Comparison of ENCODE assay signal across 13 cellular contexts in the genomic region with DNA sequence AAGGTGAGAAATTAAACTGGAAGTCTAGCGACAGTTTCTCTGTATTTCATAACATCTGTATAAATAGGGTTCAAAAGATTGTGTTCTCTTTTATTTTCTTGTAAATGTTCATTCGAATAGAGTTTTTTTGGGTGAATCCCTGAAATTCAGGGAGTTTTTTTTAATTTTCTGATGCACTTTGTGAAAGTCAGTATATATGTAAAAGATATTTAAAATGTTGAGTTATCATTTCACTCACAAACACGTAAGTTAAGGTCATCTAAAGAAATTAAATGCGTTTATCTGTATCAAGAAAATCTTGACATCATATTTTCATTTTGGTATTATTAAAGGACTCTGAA. TPM values are rescaled to one million over a fixed set of nuclear protein-coding genes. Genes with fewer than 3 reads are reported as not detected.
A peak's percentile ranks its signal among the peaks of the same experiment; 100 is the strongest.
DNase-seq lines count a peak whose midpoint lies in the region; ATAC-seq and TF ChIP-seq lines count a peak whose summit lies in the region.
"Had no signal": no experiment of that assay in that cellular context is flagged by ENCODE, and none has a peak within 500 bp of the region (broad histone marks: within the 10 kb centered on the region; RNA-seq: fewer than 3 reads in every experiment).

No MANE protein-coding gene starts in this region.

- H3K27ac Mint-ChIP-seq in activated naive CD4-positive, alpha-beta T cell treated with anti-CD3 and anti-CD28 coated beads for 36 hours = no peak overlapping the region
- H3K27ac Mint-ChIP-seq in endodermal cell = no peak overlapping the region

- no peaks in the 10 kb centered on the region for H4K20me1 ChIP-seq in MM.1S (ENCODE audit: insufficient read depth, low read length)
- H4K20me1 ChIP-seq in smooth muscle cell (ENCODE audit: low read depth) = peaks cover 11% of the 10 kb centered on the region

- H3K27me3 ChIP-seq in MM.1S (replicated peaks; ENCODE audit: insufficient read depth, low read length) = peaks cover 68% of the 10 kb centered on the region
- peaks cover 99% of the 10 kb centered on the region for H3K27me3 ChIP-seq in endodermal cell (ENCODE audit: control insufficient read depth, insufficient read depth, low read length, poor library complexity, severe bottlenecking)
- peaks cover 100% of the 10 kb centered on the region for H3K27me3 ChIP-seq in smooth muscle cell (ENCODE audit: low read depth)

- peak overlapping the region; percentile 92 for H2AFZ ChIP-seq in MM.1S (ENCODE audit: low read length)
- H2AFZ ChIP-seq in smooth muscle cell (ENCODE audit: low read depth) = no peak overlapping the region
- H2AFZ ChIP-seq: parathyroid adenoma had no signal

- peaks cover 13% of the 10 kb centered on the region for H3K4me1 ChIP-seq in MM.1S (ENCODE audit: low read length)
- peaks cover 9% of the 10 kb centered on the region for H3K4me1 ChIP-seq in endodermal cell (ENCODE audit: control insufficient read depth, insufficient read depth, low read length)
- H3K4me1 ChIP-seq in smooth muscle cell (ENCODE audit: low read depth) = peaks cover 57% of the 10 kb centered on the region
- H3K4me1 ChIP-seq: parathyroid adenoma had no signal

- no peaks in the 10 kb centered on the region for H3K36me3 ChIP-seq in MM.1S (replicated peaks; ENCODE audit: insufficient read depth, low read length)
- H3K36me3 ChIP-seq in endodermal cell (ENCODE audit: control insufficient read depth, insufficient read depth, low read length) = no peaks in the 10 kb centered on the region
- no peaks in the 10 kb centered on the region for H3K36me3 ChIP-seq in smooth muscle cell (ENCODE audit: low read depth)

- no peaks in the 10 kb centered on the region for H3K36me3 Mint-ChIP-seq in activated naive CD4-positive, alpha-beta T cell treated with anti-CD3 and anti-CD28 coated beads for 36 hours (ENCODE audit: low read depth)
- no peaks in the 10 kb centered on the region for H3K36me3 Mint-ChIP-seq in endodermal cell (ENCODE audit: low read depth)

- H3K9me2 ChIP-seq in MM.1S (replicated peaks; ENCODE audit: insufficient read depth, low read length) = no peaks in the 10 kb centered on the region

- H3K9me3 ChIP-seq in MM.1S (replicated peaks; ENCODE audit: insufficient read depth, low read length) = no peaks in the 10 kb centered on the region
- H3K9me3 ChIP-seq in endodermal cell (ENCODE audit: control insufficient read depth, low read length) = no peaks in the 10 kb centered on the region
- no peaks in the 10 kb centered on the region for H3K9me3 ChIP-seq in smooth muscle cell (replicated peaks; ENCODE audit: low read depth)

- H3K4me3 ChIP-seq in MM.1S (ENCODE audit: low read length) (peak overlapping the region; percentile 73; the same call in 1 of the 2 replicates), endodermal cell (ENCODE audit: low read length) (peak overlapping the region; percentile 74), smooth muscle cell (peak overlapping the region; percentile 43)

- TF ChIP-seq CTCF in MM.1S (IDR thresholded peaks at IDR 0.05; ENCODE audit: low read length) = no peak
- TF ChIP-seq CTCF in endodermal cell (conservative IDR thresholded peaks at IDR 0.05) = no peak
- TF ChIP-seq CTCF in smooth muscle cell (IDR thresholded peaks at IDR 0.05; ENCODE audit: borderline replicate concordance, insufficient read depth, poor library complexity, severe bottlenecking) = no peak

- peaks cover 60% of the 10 kb centered on the region for H3K27me3 Mint-ChIP-seq in activated naive CD4-positive, alpha-beta T cell treated with anti-CD3 and anti-CD28 coated beads for 36 hours (ENCODE audit: low read depth)
- peaks cover 93% of the 10 kb centered on the region for H3K27me3 Mint-ChIP-seq in endodermal cell (ENCODE audit: insufficient read depth)

- intact Hi-C loops in activated naive CD4-positive, alpha-beta T cell treated with anti-CD3 and anti-CD28 coated beads for 36 hours (cut with micrococcal nuclease) = no loop called here

- CTCF ChIA-PET in activated naive CD4-positive, alpha-beta T cell treated with anti-CD3 and anti-CD28 coated beads for 36 hours (lab: Charles Lee) = no interaction called here

- 0 to 26% methylated on average over 1 to 4 of the region's 4 CpGs for WGBS in endodermal cell (ENCODE audit: insufficient coverage in 1 of 2, insufficient read length in 1 of 2), 2 experiments
- 7% methylated on average over 4 of the region's 4 CpGs for WGBS in smooth muscle cell (ENCODE audit: low lambda C conversion rate)

- H3K79me2 ChIP-seq in MM.1S (ENCODE audit: low read length) (no peaks in the 10 kb centered on the region), smooth muscle cell (ENCODE audit: low read depth) (no peaks in the 10 kb centered on the region)
- H3K79me2 ChIP-seq: parathyroid adenoma had no signal

- H3K4me3 Mint-ChIP-seq in activated naive CD4-positive, alpha-beta T cell treated with anti-CD3 and anti-CD28 coated beads for 36 hours = peak overlapping the region; percentile 61
- H3K4me3 Mint-ChIP-seq in endodermal cell = no peak overlapping the region

- DNase-seq in activated naive CD4-positive, alpha-beta T cell treated with anti-CD3 and anti-CD28 coated beads for 36 hours = no peak
- no peak for DNase-seq in activated naive CD4-positive, alpha-beta T cell treated with anti-CD3 and anti-CD28 coated beads, Interleukin-2, amount 50 U/mL, for 16 hours
- DNase-seq in MM.1S = no peak
- DNase-seq in endodermal cell = no peak
- DNase-seq in smooth muscle cell (lab: John Stamatoyannopoulos, UW; ENCODE audit: unreplicated experiment) = no peak
- no peak for DNase-seq in DMS53 treated with DMSO at 0.1 percent for 48 hours (lab: John Stamatoyannopoulos, UW; ENCODE audit: unreplicated experiment)
- DNase-seq: AML-193, GDM1, PC-3 had no signal

- peak overlapping the region; percentile 98 for H3K4me2 ChIP-seq in MM.1S (ENCODE audit: low read depth, low read length)
- H3K4me2 ChIP-seq in smooth muscle cell = peak overlapping the region; percentile 81

- no peaks in the 10 kb centered on the region for H3K9me3 Mint-ChIP-seq in activated naive CD4-positive, alpha-beta T cell treated with anti-CD3 and anti-CD28 coated beads for 36 hours
- no peaks in the 10 kb centered on the region for H3K9me3 Mint-ChIP-seq in endodermal cell

- no peak for ATAC-seq in HG02571 (IDR thresholded peaks at IDR 0.05; ENCODE audit: unreplicated experiment)
- no peak for ATAC-seq in HG02840 (IDR thresholded peaks at IDR 0.05; ENCODE audit: low FRiP score, unreplicated experiment)
- ATAC-seq: PC-3 had no signal

- H3K27ac ChIP-seq in MM.1S (ENCODE audit: low read length) = no peak overlapping the region
- no peak overlapping the region for H3K27ac ChIP-seq in endodermal cell (ENCODE audit: low read depth, low read length)
- no peak overlapping the region for H3K27ac ChIP-seq in smooth muscle cell (ENCODE audit: low read depth)
- H3K27ac ChIP-seq: parathyroid adenoma had no signal

- H3K9ac ChIP-seq in MM.1S (ENCODE audit: low read length) (no peak overlapping the region), endodermal cell (ENCODE audit: extremely low read depth, low read length, poor library complexity, severe bottlenecking) (no peak overlapping the region), smooth muscle cell (ENCODE audit: low read depth) (no peak overlapping the region)
- H3K9ac ChIP-seq: parathyroid adenoma had no signal

- peaks cover 18% of the 10 kb centered on the region for H3F3A ChIP-seq in MM.1S (ENCODE audit: insufficient read depth, low read length)
- no peaks in the 10 kb centered on the region for H3F3A ChIP-seq in smooth muscle cell (ENCODE audit: low read depth)

- H3K4me1 Mint-ChIP-seq in activated naive CD4-positive, alpha-beta T cell treated with anti-CD3 and anti-CD28 coated beads for 36 hours (ENCODE audit: low read depth) = peaks cover 42% of the 10 kb centered on the region
- H3K4me1 Mint-ChIP-seq in endodermal cell = peaks cover 26% of the 10 kb centered on the region

RNA-seq across cellular contexts. Expression of gene SP9, which starts 3.4 kb away (rescaled TPM):
- total RNA-seq in activated naive CD4-positive, alpha-beta T cell treated with anti-CD3 and anti-CD28 coated beads for 36 hours = not detected
- total RNA-seq in endodermal cell (not detected), smooth muscle cell (0.49 and 0.63 TPM in 2 replicates)
- 2.8 TPM for polyA plus RNA-seq in endodermal cell (2013, experiment 1 of 2)
- polyA plus RNA-seq in endodermal cell (2013, experiment 2 of 2) = 1.6 TPM
- 0.17 and 0.26 TPM in 2 replicates for polyA plus RNA-seq in smooth muscle cell
- total RNA-seq: PC-3; T-helper 2 cell treated with Interferon-gamma antibody and Interleukin-4, amounts not matched to agents 100 ng/mL and 5 ng/mL, for 36 hours had no signal

RNA-seq across cellular contexts. Expression of gene SCRN3, which starts 57.4 kb away (rescaled TPM):
- total RNA-seq in activated naive CD4-positive, alpha-beta T cell treated with anti-CD3 and anti-CD28 coated beads for 36 hours = 10 to 100 TPM; 10.7 to 12.3 TPM
- total RNA-seq in endodermal cell (10 to 100 TPM; 11.4 to 13.6 TPM), smooth muscle cell (27.2 and 27.8 TPM in 2 replicates)
- polyA plus RNA-seq in endodermal cell (2013, experiment 1 of 2) = 26.1 TPM
- 26.7 TPM for polyA plus RNA-seq in endodermal cell (2013, experiment 2 of 2)
- 9.8 and 19.1 TPM in 2 replicates for polyA plus RNA-seq in smooth muscle cell
